Comparison of ENCODE assay signal across 28 cellular contexts in the genomic region with DNA sequence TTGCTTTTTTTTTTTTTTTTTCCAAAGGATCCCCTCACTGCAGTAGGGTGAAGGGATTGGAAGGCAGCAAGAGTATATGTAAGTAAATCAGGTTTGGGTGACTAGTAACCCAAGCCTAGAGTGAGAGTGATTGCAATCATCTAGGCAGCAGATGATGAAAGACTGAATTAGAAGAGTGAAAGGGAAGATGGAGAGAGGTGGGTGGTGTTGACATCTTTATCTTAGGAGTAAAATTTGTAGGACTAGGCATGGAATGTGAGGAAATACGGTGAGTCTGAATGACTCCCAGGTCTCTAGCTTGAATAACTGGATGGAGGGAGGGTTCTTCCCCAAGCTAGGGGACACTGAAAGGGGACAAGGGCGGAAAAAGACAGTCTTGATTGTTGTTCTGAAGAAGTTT.
"Had no signal": no experiment of that assay in that cellular context is flagged by ENCODE, and none has a peak within 500 bp of the region (broad histone marks: within the 10 kb centered on the region; RNA-seq: fewer than 3 reads in every experiment).

No MANE protein-coding gene starts in this region.

- H3K27me3 Mint-ChIP-seq: dendritic cell treated with granulocyte-macrophage colony-stimulating factor and Interleukin-4, amounts not matched to agents 40 ng/mL and 50 ng/mL, for 4 days had no signal

- H3K4me3 Mint-ChIP-seq: dendritic cell treated with granulocyte-macrophage colony-stimulating factor and Interleukin-4, amounts not matched to agents 40 ng/mL and 50 ng/mL, for 4 days; mesothelial cell of epicardium; naive B cell; nephron; neural progenitor cell; stimulated activated effector memory CD8-positive, alpha-beta T cell treated with anti-CD3 and anti-CD28 coated beads, Interleukin-12 subunit alpha, Interleukin-12 subunit beta, amount 100 ng/mL, for 72 hours had no signal

- H3K9ac ChIP-seq: neural progenitor cell, parathyroid adenoma had no signal

- DNase-seq: colonic mucosa; effector CD8-positive, alpha-beta T cell; foreskin melanocyte; glutamatergic neuron; heart right ventricle; hippocampal formation; left cardiac atrium; left lung; mesenchymal stem cell; mucosa of descending colon; naive B cell; stimulated activated CD4-positive, alpha-beta T cell treated with anti-CD3 and anti-CD28 coated beads, Interleukin-2, amount 100 ng/mL, for 24 hours; stimulated activated CD4-positive, alpha-beta T cell treated with anti-CD3 and anti-CD28 coated beads, Interleukin-4, amount 100 ng/mL, for 24 hours; stimulated activated naive CD8-positive, alpha-beta T cell treated with anti-CD3 and anti-CD28 coated beads, Interleukin-15, Interleukin-2, amounts not matched to agents 100 U/mL and 50 U/mL, for 24 hours; substantia nigra; testis; tibial artery; upper lobe of left lung had no signal

- H3K4me1 Mint-ChIP-seq: nephron, neural progenitor cell had no signal

- H3K4me1 ChIP-seq: colonic mucosa, esophagus muscularis mucosa, left lung, neural progenitor cell, parathyroid adenoma, right atrium auricular region, upper lobe of left lung had no signal

- H3K36me3 Mint-ChIP-seq: mesothelial cell of epicardium; naive B cell; neural progenitor cell; stimulated activated effector memory CD8-positive, alpha-beta T cell treated with anti-CD3 and anti-CD28 coated beads, Interleukin-12 subunit alpha, Interleukin-12 subunit beta, amount 100 ng/mL, for 72 hours had no signal

- H3K9me3 ChIP-seq: colonic mucosa, esophagus muscularis mucosa, heart right ventricle, mucosa of descending colon, right atrium auricular region, testis, tibial artery, upper lobe of left lung had no signal

- H3K9me3 Mint-ChIP-seq: dendritic cell treated with granulocyte-macrophage colony-stimulating factor and Interleukin-4, amounts not matched to agents 40 ng/mL and 50 ng/mL, for 4 days; mesothelial cell of epicardium; nephron; neural progenitor cell; stimulated activated effector memory CD8-positive, alpha-beta T cell treated with anti-CD3 and anti-CD28 coated beads, Interleukin-12 subunit alpha, Interleukin-12 subunit beta, amount 100 ng/mL, for 72 hours had no signal

- H3K27ac Mint-ChIP-seq: dendritic cell treated with granulocyte-macrophage colony-stimulating factor and Interleukin-4, amounts not matched to agents 40 ng/mL and 50 ng/mL, for 4 days; mesothelial cell of epicardium; nephron; neural progenitor cell; progenitor cell of endocrine pancreas; stimulated activated effector memory CD8-positive, alpha-beta T cell treated with anti-CD3 and anti-CD28 coated beads, Interleukin-12 subunit alpha, Interleukin-12 subunit beta, amount 100 ng/mL, for 72 hours had no signal

- ATAC-seq: heart right ventricle; left lung; mucosa of descending colon; sciatic nerve; stimulated activated effector memory CD8-positive, alpha-beta T cell treated with anti-CD3 and anti-CD28 coated beads, Interleukin-12 subunit alpha, Interleukin-12 subunit beta, amount 100 ng/mL, for 72 hours; stimulated activated naive CD8-positive, alpha-beta T cell treated with anti-CD3 and anti-CD28 coated beads, Interleukin-15, Interleukin-2, amounts not matched to agents 100 U/mL and 50 U/mL, for 24 hours had no signal

- H3K27ac ChIP-seq: colonic mucosa, esophagus muscularis mucosa, heart right ventricle, left lung, neural progenitor cell, parathyroid adenoma, right atrium auricular region, testis, tibial artery, upper lobe of left lung had no signal

- H3K36me3 ChIP-seq: colonic mucosa, esophagus muscularis mucosa, heart right ventricle, left lung, neural progenitor cell, right atrium auricular region, tibial artery, upper lobe of left lung had no signal

- H3K4me3 ChIP-seq: colonic mucosa, esophagus muscularis mucosa, heart right ventricle, left lung, mucosa of descending colon, neural progenitor cell, right atrium auricular region, testis, tibial artery, upper lobe of left lung had no signal

- H3K27me3 ChIP-seq: colonic mucosa, esophagus muscularis mucosa, heart right ventricle, left lung, neural progenitor cell, right atrium auricular region, testis, tibial artery, upper lobe of left lung had no signal
